Comparison of ENCODE assay signal across 24 cellular contexts in genomic region chr1:169610110-169610509, GRCh38. TPM values are rescaled to one million over a fixed set of nuclear protein-coding genes. Genes with fewer than 3 reads are reported as not detected.
DNase-seq lines count a peak whose midpoint lies in the region; ATAC-seq and TF ChIP-seq lines count a peak whose summit lies in the region.
"Had no signal": no experiment of that assay in that cellular context is flagged by ENCODE, and none has a peak within 500 bp of the region (broad histone marks: within the 10 kb centered on the region; RNA-seq: fewer than 3 reads in every experiment).

No MANE protein-coding gene starts in this region.

- peak; percentile 88 for ATAC-seq in Right ventricle myocardium inferior
- ATAC-seq in body of pancreas: peak; percentile 33
- ATAC-seq in HG03442 (IDR thresholded peaks at IDR 0.05; ENCODE audit: unreplicated experiment): no peak
- ATAC-seq in HG02885 (IDR thresholded peaks at IDR 0.05; ENCODE audit: poor library complexity, unreplicated experiment): no peak
- ATAC-seq: activated CD4-positive, CD25-positive, alpha-beta regulatory T cell treated with anti-CD3 and anti-CD28 coated beads, Interleukin-2, amount 50 U/mL, for 24 hours had no signal

- TF ChIP-seq POLR2A in body of pancreas (IDR thresholded peaks at IDR 0.05): no peak

- DNase-seq in Right ventricle myocardium inferior (ENCODE audit: missing footprints) (no peak), right atrium auricular region (ENCODE audit: low spot score) (no peak), body of pancreas (no peak), islet precursor cell (peak; percentile 59), pulmonary artery endothelial cell (ENCODE audit: low read depth, low spot score) (peak; percentile 64), NAMALWA (ENCODE audit: low spot score) (no peak)
- DNase-seq: activated naive CD4-positive, alpha-beta T cell treated with Interleukin-2 at 50 U/mL for 16 hours; activated T-cell treated with anti-CD3 and anti-CD28 coated beads, Interleukin-2, amount 50 U/mL, for 24 hours; amygdala; caudate nucleus; foreskin melanocyte; GOT3; Karpas-422; kidney glomerular epithelial cell; midbrain; NCI-H446 treated with DMSO at 0.1 percent for 48 hours; posterior cingulate gyrus; substantia nigra; T-helper 9 cell had no signal

- H3K4me3 ChIP-seq in right atrium auricular region (no peak overlapping the region), body of pancreas (no peak overlapping the region)

- intact Hi-C loops in Right ventricle myocardium inferior (cut with DNase I): no loop called here
- intact Hi-C loops in body of pancreas (cut with DNase I): no loop called here

- no peaks in the 10 kb centered on the region for H3K27me3 ChIP-seq in right atrium auricular region
- H3K27me3 ChIP-seq in body of pancreas: no peaks in the 10 kb centered on the region

- H3K27ac ChIP-seq in right atrium auricular region: no peak overlapping the region
- no peak overlapping the region for H3K27ac ChIP-seq in body of pancreas

- H3K9me3 ChIP-seq in right atrium auricular region (no peaks in the 10 kb centered on the region), body of pancreas (no peaks in the 10 kb centered on the region)

- TF ChIP-seq CTCF in right atrium auricular region (IDR thresholded peaks at IDR 0.05) (no peak), body of pancreas (IDR thresholded peaks at IDR 0.05) (no peak)

- 12 to 15% methylated on average over 1 of the region's 1 CpG for WGBS in body of pancreas, 2 donors

- H3K4me1 ChIP-seq in right atrium auricular region (peaks cover 0 to 19% of the 10 kb centered on the region in 2 donors), body of pancreas (no peaks in the 10 kb centered on the region)

- no peaks in the 10 kb centered on the region for H3K36me3 ChIP-seq in right atrium auricular region
- H3K36me3 ChIP-seq in body of pancreas (replicated peaks in 1 of 2; ENCODE audit: insufficient read depth in 1 of 2, low read depth in 2 of 2): no peaks in the 10 kb centered on the region

RNA-seq across cellular contexts. Expression of gene SELP, which starts 19.8 kb away (rescaled TPM):
- total RNA-seq in Right ventricle myocardium inferior: 7.1 TPM
- 10 to 100 TPM; 13.7 to 16.7 TPM for total RNA-seq in right atrium auricular region
- total RNA-seq in body of pancreas: 1 to 10 TPM; 1.6 to 2.9 TPM
- 1.8 and 3.3 TPM in 2 replicates for total RNA-seq in pulmonary artery endothelial cell
- total RNA-seq: epithelial cell of proximal tubule, RPMI7951 had no signal

RNA-seq across cellular contexts. Expression of gene F5, which starts 23.8 kb away (rescaled TPM):
- 16.6 TPM for total RNA-seq in Right ventricle myocardium inferior
- total RNA-seq in right atrium auricular region: 10 to 100 TPM in 1 of 2 donors, 1 to 10 TPM in 1; 4.9 to 55.5 TPM
- total RNA-seq in body of pancreas: 1 to 10 TPM in 1 of 2 donors, under 1 TPM in 1; 0.33 to 4.2 TPM
- 0.04 and 0.13 TPM in 2 replicates for total RNA-seq in pulmonary artery endothelial cell
- total RNA-seq: epithelial cell of proximal tubule, RPMI7951 had no signal

Comparison
In these comparisons a context has a peak if more than half of its experiments do, and no peak if none do; other contexts are left out.
1. ATAC-seq: peak in Right ventricle myocardium inferior (single experiment) and body of pancreas (single experiment); none in HG03442 (single experiment) and HG02885 (single experiment).
2. DNase-seq: peak in islet precursor cell (single experiment) and pulmonary artery endothelial cell (single experiment); none in Right ventricle myocardium inferior (single experiment), right atrium auricular region (single experiment), body of pancreas (0 of 4) and NAMALWA (single experiment).